In genomic region chr5:95591490-95591901, GRCh38 we compare ENCODE assay signal across 11 cellular contexts. TPM values are rescaled to one million over a fixed set of nuclear protein-coding genes. Genes with fewer than 3 reads are reported as not detected.
DNase-seq lines count a peak whose midpoint lies in the region; ATAC-seq and TF ChIP-seq lines count a peak whose summit lies in the region.
"Had no signal": no experiment of that assay in that cellular context is flagged by ENCODE, and none has a peak within 500 bp of the region (broad histone marks: within the 10 kb centered on the region; RNA-seq: fewer than 3 reads in every experiment).

No MANE protein-coding gene starts in this region.

- peak; percentile 96 for ATAC-seq in GM19351 (IDR thresholded peaks at IDR 0.05; ENCODE audit: unreplicated experiment)
- peak; percentile 83 for ATAC-seq in HG03354 (IDR thresholded peaks at IDR 0.05; ENCODE audit: poor library complexity, severe bottlenecking, unreplicated experiment)
- ATAC-seq in upper lobe of right lung: no peak
- ATAC-seq in WTC11: no peak

- H3K36me3 ChIP-seq in upper lobe of right lung: no peaks in the 10 kb centered on the region

- H3K4me3 Mint-ChIP-seq in WTC11: no peak overlapping the region
- H3K4me3 Mint-ChIP-seq: activated naive CD4-positive, alpha-beta T cell treated with anti-CD3 and anti-CD28 coated beads, Interleukin-2, amount 10 ng/mL, durations not matched to agents 7 days and 5 days; stimulated activated naive CD8-positive, alpha-beta T cell treated with anti-CD3 and anti-CD28 coated beads, Interleukin-15, Interleukin-2, amounts not matched to agents 100 ng/mL and 50 ng/mL, for 24 hours had no signal

- H3K4me3 ChIP-seq in AG10803 (ENCODE audit: low read length) (no peak overlapping the region), choroid plexus epithelial cell (ENCODE audit: low read depth, low read length) (no peak overlapping the region), upper lobe of right lung (no peak overlapping the region)

- H3K4me1 ChIP-seq in upper lobe of right lung: no peaks in the 10 kb centered on the region

- no peak overlapping the region for H3K27ac Mint-ChIP-seq in WTC11
- H3K27ac Mint-ChIP-seq: activated naive CD4-positive, alpha-beta T cell treated with anti-CD3 and anti-CD28 coated beads, Interleukin-2, amount 10 ng/mL, durations not matched to agents 7 days and 5 days had no signal

- intact Hi-C loops in upper lobe of right lung (cut with DNase I): no loop called here

- H3K9me3 ChIP-seq in upper lobe of right lung: no peaks in the 10 kb centered on the region

- no peaks in the 10 kb centered on the region for H3K27me3 Mint-ChIP-seq in WTC11 (ENCODE audit: low read depth)
- H3K27me3 Mint-ChIP-seq: activated naive CD4-positive, alpha-beta T cell treated with anti-CD3 and anti-CD28 coated beads, Interleukin-2, amount 10 ng/mL, durations not matched to agents 7 days and 5 days; stimulated activated naive CD8-positive, alpha-beta T cell treated with anti-CD3 and anti-CD28 coated beads, Interleukin-15, Interleukin-2, amounts not matched to agents 100 ng/mL and 50 ng/mL, for 24 hours had no signal

- H3K36me3 Mint-ChIP-seq in WTC11: no peaks in the 10 kb centered on the region; the same call in 1 of the 2 replicates

- no peak overlapping the region for H3K27ac ChIP-seq in upper lobe of right lung

- H3K9me3 Mint-ChIP-seq in WTC11: no peaks in the 10 kb centered on the region
- H3K9me3 Mint-ChIP-seq: activated naive CD4-positive, alpha-beta T cell treated with anti-CD3 and anti-CD28 coated beads, Interleukin-2, amount 10 ng/mL, durations not matched to agents 7 days and 5 days; stimulated activated naive CD8-positive, alpha-beta T cell treated with anti-CD3 and anti-CD28 coated beads, Interleukin-15, Interleukin-2, amounts not matched to agents 100 ng/mL and 50 ng/mL, for 24 hours had no signal

- no peak for TF ChIP-seq CTCF in AG10803 (conservative IDR thresholded peaks at IDR 0.05; ENCODE audit: low read length)
- no peak for TF ChIP-seq CTCF in choroid plexus epithelial cell (conservative IDR thresholded peaks at IDR 0.05; ENCODE audit: low read depth, low read length)
- no peak for TF ChIP-seq CTCF in upper lobe of right lung (IDR thresholded peaks at IDR 0.05)
- TF ChIP-seq CTCF in WTC11 (IDR thresholded peaks at IDR 0.05): no peak

- CTCF ChIA-PET in WTC11 (lab: Charles Lee): no interaction called here

- POLR2A ChIA-PET in WTC11 (lab: Charles Lee): no interaction called here

- H3K27me3 ChIP-seq in upper lobe of right lung: no peaks in the 10 kb centered on the region

- no peaks in the 10 kb centered on the region; the same call in 1 of the 2 replicates for H3K4me1 Mint-ChIP-seq in WTC11

- peak; percentile 63 for DNase-seq in AG10803 (ENCODE audit: low read depth)
- DNase-seq in choroid plexus epithelial cell (ENCODE audit: low read depth): peak; percentile 89
- no peak for DNase-seq in NCI-H187 (lab: John Stamatoyannopoulos, UW)
- DNase-seq in middle frontal gyrus (ENCODE audit: extremely low spot score, low spot score): no peak
- DNase-seq in upper lobe of right lung: no peak
- no peak for DNase-seq in WTC11 (ENCODE audit: low spot score)
- DNase-seq: activated naive CD4-positive, alpha-beta T cell treated with anti-CD3 and anti-CD28 coated beads, Interleukin-2, amount 10 ng/mL, durations not matched to agents 7 days and 5 days; NCI-H526 had no signal

TF ChIP-seq in WTC11, 78 proteins besides CTCF, POLR2A, EP300 and RAD21 (continues in another document):
- TF ChIP-seq ZNF281 (CRISPR knock-in tag; IDR thresholded peaks at IDR 0.05): no peak
- no peak for TF ChIP-seq PRDM15 (CRISPR knock-in tag; IDR thresholded peaks at IDR 0.05)
- no peak for TF ChIP-seq NFATC4 (CRISPR knock-in tag; IDR thresholded peaks at IDR 0.05)
- TF ChIP-seq NFYB (CRISPR knock-in tag; conservative IDR thresholded peaks at IDR 0.05; ENCODE audit: low read depth): no peak
- no peak for TF ChIP-seq ZNF138 (CRISPR knock-in tag; conservative IDR thresholded peaks at IDR 0.05)
- TF ChIP-seq GABPB1 (CRISPR knock-in tag; IDR thresholded peaks at IDR 0.05): no peak
- no peak for TF ChIP-seq HMGA2 (CRISPR knock-in tag; IDR thresholded peaks at IDR 0.05)
- no peak for TF ChIP-seq TEAD4 (CRISPR knock-in tag; IDR thresholded peaks at IDR 0.05)
- TF ChIP-seq GTF2I (CRISPR knock-in tag; conservative IDR thresholded peaks at IDR 0.05): no peak
- no peak for TF ChIP-seq USF1 (CRISPR knock-in tag; IDR thresholded peaks at IDR 0.05)
- no peak for TF ChIP-seq MLX (CRISPR knock-in tag; IDR thresholded peaks at IDR 0.05)
- no peak for TF ChIP-seq OVOL2 (CRISPR knock-in tag; IDR thresholded peaks at IDR 0.05; ENCODE audit: borderline replicate concordance)
- no peak for TF ChIP-seq CDX4 (CRISPR knock-in tag; IDR thresholded peaks at IDR 0.05; ENCODE audit: borderline replicate concordance)
- TF ChIP-seq ZNF317 (CRISPR knock-in tag; IDR thresholded peaks at IDR 0.05; ENCODE audit: borderline replicate concordance, low read depth): no peak

RNA-seq across cellular contexts. Expression of gene GPR150, which starts 28.4 kb away (rescaled TPM):
- total RNA-seq in upper lobe of right lung (0.49 TPM), WTC11 (2021) (0.09 to 0.13 TPM (median 0.11 TPM) in 3 replicates)

RNA-seq across cellular contexts. Expression of gene ARSK, which starts 36.6 kb away (rescaled TPM):
- 5.7 TPM for total RNA-seq in upper lobe of right lung
- total RNA-seq in WTC11 (2021): 12.8 to 15.1 TPM (median 15.1 TPM) in 3 replicates

RNA-seq across cellular contexts. Expression of gene SKIC3, which starts 36.7 kb away (rescaled TPM):
- total RNA-seq in upper lobe of right lung: 68.7 TPM
- 65.9 to 70.5 TPM (median 69.0 TPM) in 3 replicates for total RNA-seq in WTC11 (2021)

RNA-seq across cellular contexts. Expression of gene RFESD, which starts 55.1 kb away (rescaled TPM):
- total RNA-seq in upper lobe of right lung (3.7 TPM), WTC11 (2021) (2.7 to 5.7 TPM (median 4.5 TPM) in 3 replicates)

Comparison
In these comparisons a context has a peak if more than half of its experiments do, and no peak if none do; other contexts are left out.
1. DNase-seq: peak in AG10803 (single experiment) and choroid plexus epithelial cell (single experiment); none in NCI-H187 (0 of 2), middle frontal gyrus (single experiment), upper lobe of right lung (single experiment) and WTC11 (single experiment).
2. ATAC-seq: peak in GM19351 (single experiment) and HG03354 (single experiment); none in upper lobe of right lung (single experiment) and WTC11 (single experiment).